Comparison of ENCODE assay signal across 8 cellular contexts in genomic region chr20:57390604-57391438, GRCh38. TPM values are rescaled to one million over a fixed set of nuclear protein-coding genes. Genes with fewer than 3 reads are reported as not detected.
DNase-seq lines count a peak whose midpoint lies in the region; ATAC-seq and TF ChIP-seq lines count a peak whose summit lies in the region.

Gene RBM38 (plus strand): TSS chr20:57391396. CDS start chr20:57391582, 186 bp downstream.

- H3K9me3 Mint-ChIP-seq in CD8-positive, alpha-beta T cell: no peaks in the 10 kb centered on the region

- CTCF ChIA-PET in CD8-positive, alpha-beta T cell (lab: Charles Lee): interaction anchor here (0.6 to 7.0 kb wide), 15 partner anchors 7 to 1262 kb away, joined by 3 to 58 read pairs (median 3); no protein-coding TSS in a partner anchor

- H3K9me3 ChIP-seq in CD8-positive, alpha-beta T cell (ENCODE audit: low read length): no peaks in the 10 kb centered on the region
- no peaks in the 10 kb centered on the region for H3K9me3 ChIP-seq in gastroesophageal sphincter

- H3K27me3 ChIP-seq in CD8-positive, alpha-beta T cell (ENCODE audit: insufficient read depth, low read length): no peaks in the 10 kb centered on the region
- H3K27me3 ChIP-seq in HL-60 (ENCODE audit: insufficient read depth, poor library complexity, severe bottlenecking) (no peaks in the 10 kb centered on the region), gastroesophageal sphincter (no peaks in the 10 kb centered on the region)

- peaks cover 36% of the 10 kb centered on the region for H3K36me3 Mint-ChIP-seq in CD8-positive, alpha-beta T cell

- H3K4me3 ChIP-seq in CD8-positive, alpha-beta T cell (ENCODE audit: low read depth, low read length): peak within 1 kb of the TSS; percentile 98
- H3K4me3 ChIP-seq in HL-60 (replicated peaks; ENCODE audit: insufficient read depth, low read length) (peak within 1 kb of the TSS; percentile 78), gastroesophageal sphincter (peak within 1 kb of the TSS; percentile 65 to 78)

- intact Hi-C loops in CD8-positive, alpha-beta T cell (cut with DNase I, micrococcal nuclease): loop anchor here (1.0 to 10.0 kb wide), 11 partner anchors 7 to 1864 kb away; partner anchors contain the start of genes PMEPA1 (in 2 of the 2), CASS4 (in 1 of the 2), RAB22A (in 1 of the 2) and RAE1 (in 1 of the 2)

- no peak for TF ChIP-seq POLR2A in gastroesophageal sphincter (IDR thresholded peaks at IDR 0.05)

- H3K4me1 Mint-ChIP-seq in CD8-positive, alpha-beta T cell (ENCODE audit: low read depth): peaks cover 42% of the 10 kb centered on the region

- H3K4me3 Mint-ChIP-seq in CD8-positive, alpha-beta T cell: peak within 1 kb of the TSS; percentile 99

- H3K27me3 Mint-ChIP-seq in CD8-positive, alpha-beta T cell (ENCODE audit: low read depth): no peaks in the 10 kb centered on the region

- TF ChIP-seq EP300 in gastroesophageal sphincter (IDR thresholded peaks at IDR 0.05): no peak

- ATAC-seq in CD8-positive, alpha-beta T cell: peak; percentile 54
- ATAC-seq in GM19395 (IDR thresholded peaks at IDR 0.05; ENCODE audit: unreplicated experiment) (peak; percentile 42), gastroesophageal sphincter (peak; percentile 80)

- POLR2A ChIA-PET in CD8-positive, alpha-beta T cell (lab: Charles Lee): interaction anchor here (0.7 to 2.1 kb wide), 8 partner anchors 7 to 319 kb away, joined by 3 to 14 read pairs (median 4); partner anchors contain the start of gene PMEPA1

- peaks cover 27% of the 10 kb centered on the region for H3K36me3 ChIP-seq in CD8-positive, alpha-beta T cell (ENCODE audit: insufficient read depth, low read length)
- H3K36me3 ChIP-seq in gastroesophageal sphincter: peaks cover 0 to 11% of the 10 kb centered on the region in 2 donors

- peak; percentile 50 to 86 (median 74) for DNase-seq in CD8-positive, alpha-beta T cell
- DNase-seq in HL-60 (ENCODE audit: low read depth in 1 of 2, low spot score in 1 of 2) (peak in 1 of 2 experiments; percentile 38), SHP77 treated with DMSO at 0.1 percent for 48 hours (lab: John Stamatoyannopoulos, UW) (peak; percentile 15), nucleus accumbens (lab: John Stamatoyannopoulos, UW) (peak in 49 of 56 donors; percentile 18 to 87 (median 68)), superior temporal gyrus (ENCODE audit: extremely low spot score) (peak; percentile 65)
- peak; percentile 81 for DNase-seq in activated naive CD4-positive, alpha-beta T cell treated with Interleukin-2 at 50 U/mL for 16 hours

- WGBS in gastroesophageal sphincter (ENCODE audit: low coverage in 1 of 2), 2 donors: 53 to 67% methylated on average over 11 to 17 of the region's 78 CpGs

- H3K27ac ChIP-seq in CD8-positive, alpha-beta T cell (ENCODE audit: low read depth, low read length): peak within 1 kb of the TSS; percentile 97
- H3K27ac ChIP-seq in HL-60 (replicated peaks) (peak within 1 kb of the TSS; percentile 58), gastroesophageal sphincter (peak within 1 kb of the TSS; percentile 85 to 95 (median 94))

- TF ChIP-seq CTCF in CD8-positive, alpha-beta T cell (IDR thresholded peaks at IDR 0.05): no peak
- TF ChIP-seq CTCF in HL-60 (IDR thresholded peaks at IDR 0.05; ENCODE audit: insufficient read depth, low read length): no peak
- no peak for TF ChIP-seq CTCF in gastroesophageal sphincter (IDR thresholded peaks at IDR 0.05)

- H3K27ac Mint-ChIP-seq in CD8-positive, alpha-beta T cell: peak within 1 kb of the TSS; percentile 98

- H3K4me1 ChIP-seq in CD8-positive, alpha-beta T cell (ENCODE audit: insufficient read depth, low read length): peaks cover 50% of the 10 kb centered on the region
- H3K4me1 ChIP-seq in gastroesophageal sphincter: peaks cover 0 to 66% (median 36%) of the 10 kb centered on the region in 3 donors

RNA-seq across cellular contexts. Expression of gene RBM38, which starts in this region (rescaled TPM):
- total RNA-seq in CD8-positive, alpha-beta T cell: 100 to 1,000 TPM; 739 to 743 TPM
- total RNA-seq in gastroesophageal sphincter: 100 to 1,000 TPM in 2 of 4 donors, 10 to 100 TPM in 2; 50.9 to 190 (median 106) TPM
